ENCODE assay signal across 19 cellular contexts in the genomic region with DNA sequence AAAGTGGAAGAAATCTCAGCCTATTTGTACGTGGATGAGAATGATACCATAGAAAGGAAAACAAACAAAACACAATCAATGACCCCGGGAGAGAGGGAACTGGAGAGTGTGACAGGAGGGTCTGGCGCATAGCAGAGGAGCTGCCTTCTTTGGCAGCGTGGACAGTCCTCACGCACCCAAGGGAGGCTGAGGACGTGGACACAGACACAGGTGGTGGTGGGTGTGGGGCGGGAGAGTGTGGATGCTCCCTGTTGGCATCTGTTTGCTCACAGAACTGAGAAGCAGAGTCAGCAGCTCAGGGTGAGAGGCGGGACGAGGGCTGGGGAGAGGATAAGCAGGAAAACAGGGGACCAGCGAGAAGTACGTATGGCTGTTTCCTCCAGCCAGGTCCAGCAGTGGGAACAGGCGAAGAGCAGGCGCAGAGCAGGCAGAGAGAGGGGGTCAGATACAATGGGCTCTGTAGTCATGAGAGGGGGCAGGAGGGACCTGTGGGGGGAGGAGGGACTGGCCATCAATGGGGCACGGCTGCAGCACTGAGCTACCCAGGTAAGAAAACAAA. TPM values are rescaled to one million over a fixed set of nuclear protein-coding genes. Genes with fewer than 3 reads are reported as not detected.
DNase-seq lines count a peak whose midpoint lies in the region; ATAC-seq and TF ChIP-seq lines count a peak whose summit lies in the region.
"Had no signal": no experiment of that assay in that cellular context is flagged by ENCODE, and none has a peak within 500 bp of the region (broad histone marks: within the 10 kb centered on the region; RNA-seq: fewer than 3 reads in every experiment).

No MANE protein-coding gene starts in this region.

- peak overlapping the region; percentile 65; the same call in 1 of the 2 replicates for H3K27ac Mint-ChIP-seq in GM23338
- H3K27ac Mint-ChIP-seq: CD8-positive, alpha-beta memory T cell had no signal

- H3K4me3 Mint-ChIP-seq in GM23338: no peak overlapping the region
- H3K4me3 Mint-ChIP-seq: CD8-positive, alpha-beta memory T cell had no signal

- peaks cover 26% of the 10 kb centered on the region for H3K36me3 Mint-ChIP-seq in GM23338 (ENCODE audit: low read depth)

- no peaks in the 10 kb centered on the region for H3F3A ChIP-seq in GM23338 (replicated peaks; ENCODE audit: low read depth)

- H3K4me3 ChIP-seq in GM23338 (no peak overlapping the region), RWPE2 (ENCODE audit: severe bottlenecking) (no peak overlapping the region), psoas muscle (no peak overlapping the region)
- H3K4me3 ChIP-seq: BLaER1 treated with 17β-estradiol and CSF1 and Interleukin-3, amounts not matched to agents 10 nM and 100 nM; MG63; Peyer's patch had no signal

- H3K4me1 ChIP-seq in GM23338 (ENCODE audit: insufficient read depth): no peaks in the 10 kb centered on the region
- H3K4me1 ChIP-seq in RWPE2 (ENCODE audit: insufficient read depth, poor library complexity, severe bottlenecking): peaks cover 14% of the 10 kb centered on the region
- peaks cover 14% of the 10 kb centered on the region for H3K4me1 ChIP-seq in psoas muscle
- H3K4me1 ChIP-seq: BLaER1 treated with 17β-estradiol and CSF1 and Interleukin-3, amounts not matched to agents 10 nM and 100 nM had no signal

- DNase-seq in NCI-H2081 (lab: John Stamatoyannopoulos, UW): peak; percentile 41 to 61
- DNase-seq in NCI-H2081 treated with DMSO at 0.1 percent for 48 hours (lab: John Stamatoyannopoulos, UW): no peak
- DNase-seq in GM23338 (ENCODE audit: low spot score): no peak
- DNase-seq in RWPE2 (ENCODE audit: low spot score): peak; percentile 53
- DNase-seq in psoas muscle: no peak
- DNase-seq in NOMO-1 (lab: John Stamatoyannopoulos, UW; ENCODE audit: unreplicated experiment in 2 of 2): no peak
- DNase-seq: CD8-positive, alpha-beta memory T cell; DMS79 treated with DMSO at 0.1 percent for 48 hours; MG63; NCI-H1105 treated with DMSO at 0.1 percent for 48 hours; NCI-H2029 treated with DMSO at 0.1 percent for 48 hours; NCI-H446; Peyer's patch; SHP77; T-helper 1 cell had no signal

- H3K4me1 Mint-ChIP-seq in GM23338: peaks cover 10% of the 10 kb centered on the region
- H3K4me1 Mint-ChIP-seq: CD8-positive, alpha-beta memory T cell had no signal

- H3K36me3 ChIP-seq in GM23338 (ENCODE audit: insufficient read depth): no peaks in the 10 kb centered on the region
- H3K36me3 ChIP-seq in RWPE2 (ENCODE audit: low read depth): no peaks in the 10 kb centered on the region
- peaks cover 0 to 11% of the 10 kb centered on the region in 2 donors for H3K36me3 ChIP-seq in psoas muscle (ENCODE audit: insufficient read depth in 1 of 2, low read depth in 1 of 2)
- H3K36me3 ChIP-seq: BLaER1 treated with 17β-estradiol and CSF1 and Interleukin-3, amounts not matched to agents 10 nM and 100 nM had no signal

- peaks cover 9% of the 10 kb centered on the region; the same call in 2 of the 3 replicates for H3K9me3 Mint-ChIP-seq in GM23338
- H3K9me3 Mint-ChIP-seq: CD8-positive, alpha-beta memory T cell had no signal

- no peaks in the 10 kb centered on the region for H3K9me3 ChIP-seq in RWPE2 (ENCODE audit: severe bottlenecking)
- H3K9me3 ChIP-seq in psoas muscle: no peaks in the 10 kb centered on the region
- H3K9me3 ChIP-seq: BLaER1 treated with 17β-estradiol and CSF1 and Interleukin-3, amounts not matched to agents 10 nM and 100 nM; MG63; Peyer's patch had no signal

- H4K20me1 ChIP-seq in GM23338 (replicated peaks; ENCODE audit: insufficient read depth): peaks cover 6% of the 10 kb centered on the region; the same call in 1 of the 2 replicates
- H4K20me1 ChIP-seq: BLaER1 treated with 17β-estradiol and CSF1 and Interleukin-3, amounts not matched to agents 10 nM and 100 nM had no signal

- 62 to 72% (median 70%) methylated on average over 14 of the region's 14 CpGs for WGBS in psoas muscle, 3 donors

- no peaks in the 10 kb centered on the region for H3K9me2 ChIP-seq in GM23338 (ENCODE audit: insufficient read depth)

- H3K4me2 ChIP-seq in GM23338: no peak overlapping the region
- H3K4me2 ChIP-seq: BLaER1 treated with 17β-estradiol and CSF1 and Interleukin-3, amounts not matched to agents 10 nM and 100 nM had no signal

- intact Hi-C loops in psoas muscle (cut with DNase I): no loop called here

- H3K27me3 ChIP-seq in GM23338 (ENCODE audit: insufficient read depth) (no peaks in the 10 kb centered on the region), RWPE2 (ENCODE audit: insufficient read depth, poor library complexity, severe bottlenecking) (no peaks in the 10 kb centered on the region), psoas muscle (ENCODE audit: insufficient read depth in 3 of 3, low read length in 2 of 3) (no peaks in the 10 kb centered on the region)
- H3K27me3 ChIP-seq: BLaER1 treated with 17β-estradiol and CSF1 and Interleukin-3, amounts not matched to agents 10 nM and 100 nM; MG63; Peyer's patch had no signal

- H2AFZ ChIP-seq in GM23338: no peak overlapping the region

- H3K79me2 ChIP-seq in GM23338 (replicated peaks; ENCODE audit: insufficient read depth): peaks cover 9% of the 10 kb centered on the region

- peak; percentile 57 for ATAC-seq in GM23338
- no peak for ATAC-seq in RWPE2 (ENCODE audit: low read depth)
- no peak for ATAC-seq in psoas muscle
- no peak for ATAC-seq in HG02981 (IDR thresholded peaks at IDR 0.05; ENCODE audit: unreplicated experiment)
- ATAC-seq in GM19035 (IDR thresholded peaks at IDR 0.05; ENCODE audit: unreplicated experiment): no peak
- ATAC-seq: SK-N-SH treated with all-trans-retinoic acid at 6 μM for 48 hours had no signal

- no peak overlapping the region for H3K27ac ChIP-seq in GM23338 (ENCODE audit: low read depth)
- no peak overlapping the region for H3K27ac ChIP-seq in RWPE2 (ENCODE audit: poor library complexity, severe bottlenecking)
- peak overlapping the region; percentile 54 for H3K27ac ChIP-seq in psoas muscle
- H3K27ac ChIP-seq: BLaER1 treated with 17β-estradiol and CSF1 and Interleukin-3, amounts not matched to agents 10 nM and 100 nM; Peyer's patch had no signal

- peaks cover 6% of the 10 kb centered on the region for H3K27me3 Mint-ChIP-seq in GM23338 (ENCODE audit: insufficient read depth, low read depth, poor library complexity)

- TF ChIP-seq CTCF in GM23338 (conservative IDR thresholded peaks at IDR 0.05; ENCODE audit: low read depth in 2 of 2) (no peak), RWPE2 (IDR thresholded peaks at IDR 0.05; ENCODE audit: poor library complexity, severe bottlenecking) (no peak), psoas muscle (IDR thresholded peaks at IDR 0.05) (no peak)

TF ChIP-seq in GM23338, 12 proteins besides CTCF, POLR2A, EP300 and RAD21:
- no peak for TF ChIP-seq EZH2phosphoT487 (IDR thresholded peaks at IDR 0.05; ENCODE audit: unreplicated experiment)
- no peak for TF ChIP-seq JUNB (IDR thresholded peaks at IDR 0.05; ENCODE audit: unreplicated experiment)
- no peak for TF ChIP-seq ZNF114 (CRISPR knock-in tag; IDR thresholded peaks at IDR 0.05)
- no peak for TF ChIP-seq CREB1 (CRISPR knock-in tag; IDR thresholded peaks at IDR 0.05; ENCODE audit: low read depth)
- no peak for TF ChIP-seq EZH2 (IDR thresholded peaks at IDR 0.05; ENCODE audit: low read depth, unreplicated experiment)

RNA-seq across cellular contexts. Expression of a gene that starts 10.0 kb away (rescaled TPM):
- total RNA-seq in GM23338 (2014; rRNA removed; shearing (Covaris generic)): 13.2 and 23.3 TPM in 2 replicates
- 23.5 and 24.1 TPM in 2 replicates for polyA plus RNA-seq in GM23338 (2016; fragmentation: Nextera tagmentation; extraction: Ambion mirVana)
- total RNA-seq in psoas muscle: 100 to 1,000 TPM in 1 of 4 donors, 10 to 100 TPM in 3; 30.1 to 243 (median 61.1) TPM
- polyA plus RNA-seq in psoas muscle: 10 to 100 TPM in 2 of 3 donors, 1 to 10 TPM in 1; 9.4 to 99.4 (median 54.4) TPM

RNA-seq across cellular contexts. Expression of a gene that starts 47.6 kb away (rescaled TPM):
- 604 and 661 TPM in 2 replicates for total RNA-seq in GM23338 (2014; rRNA removed; shearing (Covaris generic))
- polyA plus RNA-seq in GM23338 (2016; fragmentation: Nextera tagmentation; extraction: Ambion mirVana) (576 and 627 TPM in 2 replicates), psoas muscle (100 to 1,000 TPM; 186 to 454 (median 287) TPM)
- 100 to 1,000 TPM; 150 to 211 (median 197) TPM for total RNA-seq in psoas muscle

RNA-seq across cellular contexts. Expression of a gene that starts 48.0 kb away (rescaled TPM):
- 19.3 and 22.9 TPM in 2 replicates for total RNA-seq in GM23338 (2014; rRNA removed; shearing (Covaris generic))
- polyA plus RNA-seq in GM23338 (2016; fragmentation: Nextera tagmentation; extraction: Ambion mirVana) (8.9 and 10.0 TPM in 2 replicates), psoas muscle (10 to 100 TPM in 2 of 3 donors, 1 to 10 TPM in 1; 9.3 to 26.1 (median 10.2) TPM)
- total RNA-seq in psoas muscle: 10 to 100 TPM in 1 of 4 donors, 1 to 10 TPM in 3; 7.6 to 16.7 (median 8.9) TPM

RNA-seq across cellular contexts. Expression of a gene that starts 55.8 kb away (rescaled TPM):
- 72.7 and 77.5 TPM in 2 replicates for total RNA-seq in GM23338 (2014; rRNA removed; shearing (Covaris generic))
- polyA plus RNA-seq in GM23338 (2016; fragmentation: Nextera tagmentation; extraction: Ambion mirVana): 50.9 and 70.8 TPM in 2 replicates
- total RNA-seq in psoas muscle: 100 to 1,000 TPM; 160 to 250 (median 193) TPM
- polyA plus RNA-seq in psoas muscle: 10 to 100 TPM; 36.6 to 88.5 (median 72.0) TPM

Comparison
In these comparisons a context has a peak if more than half of its experiments do, and no peak if none do; other contexts are left out.
1. DNase-seq: peak in NCI-H2081 (2 of 2) and RWPE2 (single experiment); none in NCI-H2081 treated with DMSO at 0.1 percent for 48 hours (single experiment), GM23338 (single experiment), psoas muscle (0 of 2) and NOMO-1 (0 of 2).